Comparison of ENCODE assay signal across 8 cellular contexts in genomic region chr5:40798012-40798855, GRCh38. TPM values are rescaled to one million over a fixed set of nuclear protein-coding genes. Genes with fewer than 3 reads are reported as not detected.
A peak's percentile ranks its signal among the peaks of the same experiment; 100 is the strongest.
DNase-seq lines count a peak whose midpoint lies in the region; ATAC-seq and TF ChIP-seq lines count a peak whose summit lies in the region.

Gene PRKAA1 (minus strand): TSS chr5:40798374. CDS start chr5:40798189, 185 bp downstream.

- H3K27me3 ChIP-seq in colonic mucosa: no peaks in the 10 kb centered on the region

- H3K9me3 Mint-ChIP-seq in CD14-positive monocyte: no peaks in the 10 kb centered on the region
- H3K9me3 Mint-ChIP-seq in activated CD4-positive, alpha-beta T cell treated with anti-CD3 and anti-CD28 coated beads, Interleukin-2, amount 10 ng/mL, durations not matched to agents 24 days and 14 days: no peaks in the 10 kb centered on the region

- DNase-seq in CD14-positive monocyte (ENCODE audit: low spot score) (peak; percentile 81), NCI-H526 treated with DMSO at 0.1 percent for 48 hours (lab: John Stamatoyannopoulos, UW) (peak; percentile 90), colonic mucosa (peak; percentile 91), left kidney (ENCODE audit: low read depth, low spot score) (peak; percentile 97)
- peak; percentile 97 for DNase-seq in activated CD4-positive, alpha-beta T cell treated with anti-CD3 and anti-CD28 coated beads, Interleukin-2, amount 10 ng/mL, durations not matched to agents 24 days and 14 days
- peak; percentile 87 to 88 for DNase-seq in stimulated activated CD4-positive, alpha-beta T cell treated with anti-CD3 and anti-CD28 coated beads, Interleukin-2, amount 100 ng/mL, for 24 hours

- peaks cover 0 to 6% of the 10 kb centered on the region in 2 donors for H3K36me3 Mint-ChIP-seq in CD14-positive monocyte
- H3K36me3 Mint-ChIP-seq in activated CD4-positive, alpha-beta T cell treated with anti-CD3 and anti-CD28 coated beads, Interleukin-2, amount 10 ng/mL, durations not matched to agents 24 days and 14 days (ENCODE audit: low read depth): peaks cover 26% of the 10 kb centered on the region

- TF ChIP-seq CTCF in CD14-positive monocyte (IDR thresholded peaks at IDR 0.05) (peak; percentile 90), colonic mucosa (IDR thresholded peaks at IDR 0.05) (peak; percentile 73)

- peaks cover 9% of the 10 kb centered on the region for H3K4me1 ChIP-seq in colonic mucosa

- peak within 1 kb of the TSS; percentile 95 for H3K4me3 ChIP-seq in colonic mucosa

- intact Hi-C loops in CD14-positive monocyte (cut with micrococcal nuclease): no loop called here
- intact Hi-C loops in activated CD4-positive, alpha-beta T cell treated with anti-CD3 and anti-CD28 coated beads, Interleukin-2, amount 10 ng/mL, durations not matched to agents 24 days and 14 days (cut with micrococcal nuclease): loop anchor here (1.0 kb wide), 3 partner anchors 15 to 42 kb away; partner anchors contain the start of gene RPL37
- intact Hi-C loops in colonic mucosa (cut with DNase I): no loop called here

- H3K27ac Mint-ChIP-seq in CD14-positive monocyte: peak within 1 kb of the TSS; percentile 79 to 96 (median 90)
- peak within 1 kb of the TSS; percentile 97 for H3K27ac Mint-ChIP-seq in activated CD4-positive, alpha-beta T cell treated with anti-CD3 and anti-CD28 coated beads, Interleukin-2, amount 10 ng/mL, durations not matched to agents 24 days and 14 days

- peak within 1 kb of the TSS; percentile 96 for H3K27ac ChIP-seq in colonic mucosa

- H3K4me3 Mint-ChIP-seq in CD14-positive monocyte: peak within 1 kb of the TSS; percentile 92 to 94
- H3K4me3 Mint-ChIP-seq in activated CD4-positive, alpha-beta T cell treated with anti-CD3 and anti-CD28 coated beads, Interleukin-2, amount 10 ng/mL, durations not matched to agents 24 days and 14 days: peak within 1 kb of the TSS; percentile 88

- H3K9me3 ChIP-seq in colonic mucosa: no peaks in the 10 kb centered on the region

- peaks cover 0 to 5% (median 3%) of the 10 kb centered on the region in 3 donors for H3K27me3 Mint-ChIP-seq in CD14-positive monocyte (ENCODE audit: low read depth in 3 of 3)
- H3K27me3 Mint-ChIP-seq in activated CD4-positive, alpha-beta T cell treated with anti-CD3 and anti-CD28 coated beads, Interleukin-2, amount 10 ng/mL, durations not matched to agents 24 days and 14 days: peaks cover 15% of the 10 kb centered on the region

- H3K9ac ChIP-seq in colonic mucosa (ENCODE audit: low read depth in 2 of 2, low read length in 2 of 2): peak within 1 kb of the TSS; percentile 86 to 89

- ATAC-seq in GM19372 (IDR thresholded peaks at IDR 0.05; ENCODE audit: low read depth, unreplicated experiment) (peak; percentile 94), HG03521 (IDR thresholded peaks at IDR 0.05; ENCODE audit: unreplicated experiment) (peak; percentile 99)

- peaks cover 31% of the 10 kb centered on the region for H3K4me1 Mint-ChIP-seq in CD14-positive monocyte
- peaks cover 36% of the 10 kb centered on the region for H3K4me1 Mint-ChIP-seq in activated CD4-positive, alpha-beta T cell treated with anti-CD3 and anti-CD28 coated beads, Interleukin-2, amount 10 ng/mL, durations not matched to agents 24 days and 14 days

- H3K36me3 ChIP-seq in colonic mucosa: no peaks in the 10 kb centered on the region

RNA-seq across cellular contexts. Expression of gene PRKAA1, which starts in this region (rescaled TPM):
- 10 to 100 TPM; 23.4 to 32.8 TPM for polyA plus RNA-seq in CD14-positive monocyte
- total RNA-seq in activated CD4-positive, alpha-beta T cell treated with anti-CD3 and anti-CD28 coated beads, Interleukin-2, amount 10 ng/mL, durations not matched to agents 24 days and 14 days: 44.8 and 49.1 TPM in 2 replicates
- total RNA-seq in colonic mucosa: 100 to 1,000 TPM in 1 of 2 donors, 10 to 100 TPM in 1; 77.4 to 118 TPM

Comparison
In these comparisons a context has a peak if more than half of its experiments do, and no peak if none do; other contexts are left out.
1. Peak in every context shown above with its lines: DNase-seq, ATAC-seq, H3K4me3 ChIP-seq and H3K27ac ChIP-seq.